Comparison of ENCODE assay signal across 1 cellular context in genomic region chr5:67341478-67341877, GRCh38.
TF ChIP-seq lines count a peak whose summit lies in the region.

No MANE protein-coding gene starts in this region.

TF ChIP-seq in SK-N-SH, 30 proteins besides CTCF, POLR2A, EP300 and RAD21 (continued from another document):
- TF ChIP-seq IRF3 (IDR thresholded peaks at IDR 0.05; ENCODE audit: low read depth, low read length): no peak
- no peak for TF ChIP-seq NFIC (IDR thresholded peaks at IDR 0.05; ENCODE audit: borderline replicate concordance)
- no peak for TF ChIP-seq RXRA (IDR thresholded peaks at IDR 0.05; ENCODE audit: borderline replicate concordance, low read depth)
- TF ChIP-seq GABPA (IDR thresholded peaks at IDR 0.05; ENCODE audit: low read depth): no peak
- TF ChIP-seq PBX3 (IDR thresholded peaks at IDR 0.05): no peak
- no peak for TF ChIP-seq TAF1 (IDR thresholded peaks at IDR 0.05; ENCODE audit: borderline replicate concordance, low read depth, low read length)
- peak; percentile 30; the same call in 1 of the 2 replicates for TF ChIP-seq TCF12 (IDR thresholded peaks at IDR 0.05)
- TF ChIP-seq TEAD4 (IDR thresholded peaks at IDR 0.05; ENCODE audit: borderline replicate concordance, insufficient read depth): no peak
- no peak for TF ChIP-seq YY1 (IDR thresholded peaks at IDR 0.05; ENCODE audit: low read depth)
- TF ChIP-seq NRF1 (IDR thresholded peaks at IDR 0.05; ENCODE audit: low read depth, low read length): no peak
- TF ChIP-seq FOSL2 (IDR thresholded peaks at IDR 0.05; ENCODE audit: borderline replicate concordance, low read depth): no peak
- TF ChIP-seq MEF2A (IDR thresholded peaks at IDR 0.05; ENCODE audit: borderline replicate concordance, low read depth): no peak
- TF ChIP-seq FOXM1 (IDR thresholded peaks at IDR 0.05; ENCODE audit: low read depth): no peak
- TF ChIP-seq REST (IDR thresholded peaks at IDR 0.05; ENCODE audit: low read depth, low read length): no peak
- TF ChIP-seq FOXJ3 (CRISPR knock-in tag; IDR thresholded peaks at IDR 0.05): peak; percentile 36; the same call in 1 of the 2 replicates
- no peak for TF ChIP-seq USF2 (IDR thresholded peaks at IDR 0.05; ENCODE audit: borderline replicate concordance, low read depth, low read length)
- TF ChIP-seq USF1 (IDR thresholded peaks at IDR 0.05; ENCODE audit: borderline replicate concordance, low read depth): no peak
- TF ChIP-seq ELF1 (IDR thresholded peaks at IDR 0.05): no peak
- no peak for TF ChIP-seq MAX (IDR thresholded peaks at IDR 0.05; ENCODE audit: low read depth)
- TF ChIP-seq SMC3 (IDR thresholded peaks at IDR 0.05; ENCODE audit: low read depth, low read length): no peak
